In the genomic region with DNA sequence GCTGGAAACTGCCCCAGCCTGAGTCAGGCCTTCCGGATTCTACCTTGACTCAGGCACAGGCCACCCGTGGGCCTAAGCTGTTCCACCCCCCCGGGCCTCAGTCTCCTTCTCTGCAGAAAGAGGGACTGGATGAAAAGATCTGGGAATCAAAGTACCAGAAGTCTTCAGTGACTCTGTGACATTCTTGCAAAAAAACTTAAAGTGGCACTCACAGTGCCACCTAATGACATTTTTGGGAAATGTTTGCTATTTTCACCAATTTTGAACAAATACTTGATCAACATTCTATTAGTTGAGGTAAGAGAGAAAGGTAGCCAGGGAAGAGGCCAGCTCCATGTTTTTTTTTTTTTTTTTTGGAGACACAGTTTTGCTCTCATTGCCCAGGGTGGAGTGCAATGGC, we compare ENCODE assay signal across 11 cellular contexts. TPM values are rescaled to one million over a fixed set of nuclear protein-coding genes. Genes with fewer than 3 reads are reported as not detected.
DNase-seq lines count a peak whose midpoint lies in the region; ATAC-seq and TF ChIP-seq lines count a peak whose summit lies in the region.
"Had no signal": no experiment of that assay in that cellular context is flagged by ENCODE, and none has a peak within 500 bp of the region (broad histone marks: within the 10 kb centered on the region; RNA-seq: fewer than 3 reads in every experiment).

No MANE protein-coding gene starts in this region.

- no peak overlapping the region for H2AFZ ChIP-seq in OCI-LY7 (ENCODE audit: low read length)

- no peak for ATAC-seq in HG02610 (IDR thresholded peaks at IDR 0.05; ENCODE audit: unreplicated experiment)
- no peak for ATAC-seq in HG03354 (IDR thresholded peaks at IDR 0.05; ENCODE audit: poor library complexity, severe bottlenecking, unreplicated experiment)
- no peak for ATAC-seq in mucosa of descending colon

- DNase-seq in SIG-M5 treated with dmso at 0.1 percent for 504 hours (lab: John Stamatoyannopoulos, UW; ENCODE audit: unreplicated experiment) (peak; percentile 19), SIG-M5 (lab: John Stamatoyannopoulos, UW) (no peak), OCI-LY7 (ENCODE audit: low spot score) (peak; percentile 8), erythroblast (lab: John Stamatoyannopoulos, UW) (peak; percentile 24 to 40), superior temporal gyrus (ENCODE audit: extremely low spot score) (peak; percentile 45), mucosa of descending colon (no peak)
- DNase-seq: COR-L47, GOT3, MG63 had no signal

- H3K4me3 ChIP-seq in OCI-LY7 (ENCODE audit: low read depth, low read length, poor library complexity, severe bottlenecking), result no peak overlapping the region
- H3K4me3 ChIP-seq in mucosa of descending colon, result no peak overlapping the region
- H3K4me3 ChIP-seq: MG63 had no signal

- BruUV-seq in OCI-LY7 (replicated peaks; lab: Mats Ljungman, UMichigan), result no TSS peak

- no peaks in the 10 kb centered on the region for H3K4me1 ChIP-seq in OCI-LY7 (ENCODE audit: insufficient read depth, low read length, poor library complexity, severe bottlenecking)
- H3K4me1 ChIP-seq in mucosa of descending colon (ENCODE audit: low read depth), result peaks cover 27% of the 10 kb centered on the region

- no peak overlapping the region for H3K4me2 ChIP-seq in OCI-LY7 (ENCODE audit: low read length)

- H3K36me3 ChIP-seq in OCI-LY7 (ENCODE audit: insufficient read depth, low read length), result no peaks in the 10 kb centered on the region
- H3K36me3 ChIP-seq in mucosa of descending colon (ENCODE audit: low read depth), result no peaks in the 10 kb centered on the region
- H3K36me3 ChIP-seq: MG63 had no signal

- no peak for TF ChIP-seq POLR2A in erythroblast (IDR thresholded peaks at IDR 0.05; ENCODE audit: low read length)

- POLR2A ChIA-PET in OCI-LY7 (lab: Charles Lee), result interaction anchor here (0.7 kb wide), 1 partner anchor 27 kb away, joined by 4 read pairs; no protein-coding TSS in a partner anchor

- H3K9me3 ChIP-seq in OCI-LY7 (ENCODE audit: low read length) (no peaks in the 10 kb centered on the region), mucosa of descending colon (no peaks in the 10 kb centered on the region)
- H3K9me3 ChIP-seq: MG63 had no signal

- no peak overlapping the region for H3K27ac ChIP-seq in OCI-LY7 (ENCODE audit: low read depth, low read length, poor library complexity, severe bottlenecking)

- CTCF ChIA-PET in OCI-LY7 (lab: Charles Lee; ENCODE audit: unreplicated experiment), result no interaction called here

- intact Hi-C loops in OCI-LY7 (cut with micrococcal nuclease; ENCODE audit: unreplicated experiment) (no loop called here), mucosa of descending colon (cut with DNase I, micrococcal nuclease) (no loop called here)

- TF ChIP-seq CTCF in OCI-LY7 (conservative IDR thresholded peaks at IDR 0.05; ENCODE audit: low read length), result peak; percentile 69
- no peak for TF ChIP-seq CTCF in mucosa of descending colon (IDR thresholded peaks at IDR 0.05)

- no peaks in the 10 kb centered on the region for H3K9me2 ChIP-seq in OCI-LY7 (ENCODE audit: insufficient read depth, low read length)

- H4K20me1 ChIP-seq in OCI-LY7 (ENCODE audit: insufficient read depth, low read length), result no peaks in the 10 kb centered on the region

- H3K79me2 ChIP-seq in OCI-LY7 (ENCODE audit: insufficient read depth, low read depth, low read length), result no peaks in the 10 kb centered on the region

RNA-seq across cellular contexts. Expression of a gene that starts 48.3 kb away (rescaled TPM):
- 30.8 and 34.3 TPM in 2 replicates for total RNA-seq in OCI-LY7 (2014; rRNA removed; shearing (Covaris generic))
- total RNA-seq in OCI-LY7 (2022) (49.2 and 54.4 TPM in 2 replicates), mucosa of descending colon (100 to 1,000 TPM; 148 to 332 (median 281) TPM)

Comparison
In these comparisons a context has a peak if more than half of its experiments do, and no peak if none do; other contexts are left out.
1. DNase-seq: peak in SIG-M5 treated with dmso at 0.1 percent for 504 hours (single experiment), OCI-LY7 (single experiment), erythroblast (2 of 2) and superior temporal gyrus (single experiment); none in SIG-M5 (single experiment) and mucosa of descending colon (0 of 3).